In genomic region chr12:68842784-68843567, GRCh38 we compare ENCODE assay signal across 23 cellular contexts. TPM values are rescaled to one million over a fixed set of nuclear protein-coding genes. Genes with fewer than 3 reads are reported as not detected.
DNase-seq lines count a peak whose midpoint lies in the region; ATAC-seq, FAIRE-seq and TF ChIP-seq lines count a peak whose summit lies in the region.
"Had no signal": no experiment of that assay in that cellular context is flagged by ENCODE, and none has a peak within 500 bp of the region (broad histone marks: within the 10 kb centered on the region; RNA-seq: fewer than 3 reads in every experiment).

No MANE protein-coding gene starts in this region.

- no peak for TF ChIP-seq RAD21 in K562 (CRISPR knock-in tag; conservative IDR thresholded peaks at IDR 0.05 in 1 of 2, IDR thresholded peaks at IDR 0.05 in 1 of 2)

- WGBS in K562 (ENCODE audit: insufficient coverage, low coverage, missing lambda C conversion rate): 82% methylated on average over 2 of the region's 2 CpGs

- TF ChIP-seq POLR2A in GM19193 (IDR thresholded peaks at IDR 0.05; ENCODE audit: extremely low read depth, insufficient read depth, insufficient read length) (peak; percentile 12), K562 (conservative IDR thresholded peaks at IDR 0.05) (no peak)

- no peaks in the 10 kb centered on the region for H3K79me2 ChIP-seq in K562 (ENCODE audit: control insufficient read depth, insufficient read depth, low read length)

- FAIRE-seq in K562 (lab: Jason Lieb, UNC): no peak
- FAIRE-seq: A549 had no signal

- H3K36me3 ChIP-seq in K562 (ENCODE audit: control insufficient read depth, insufficient read depth, low read length): peaks cover 58% of the 10 kb centered on the region

- H3K27me3 ChIP-seq in K562 (ENCODE audit: control insufficient read depth in 2 of 2, insufficient read depth in 2 of 2, low read length in 2 of 2): no peaks in the 10 kb centered on the region
- H3K27me3 ChIP-seq: MG63 had no signal

- no peak for TF ChIP-seq CTCF in K562 (IDR thresholded peaks at IDR 0.05 in 2 of 3, conservative IDR thresholded peaks at IDR 0.05 in 1 of 3; ENCODE audit: insufficient read depth in 2 of 3, low read depth in 1 of 3, low read length in 3 of 3)
- TF ChIP-seq CTCF in foreskin fibroblast (IDR thresholded peaks at IDR 0.05; ENCODE audit: low read depth, low read length): no peak

- DNase-seq in activated naive CD4-positive, alpha-beta T cell treated with anti-CD3 and anti-CD28 coated beads for 36 hours: no peak
- DNase-seq in activated naive CD4-positive, alpha-beta T cell treated with anti-CD3 and anti-CD28 coated beads, Interleukin-2, amount 10 ng/mL, durations not matched to agents 7 days and 5 days: no peak
- no peak for DNase-seq in K562 (ENCODE audit: extremely low read depth in 1 of 4, low spot score in 3 of 4)
- no peak for DNase-seq in foreskin fibroblast
- no peak for DNase-seq in kidney tubule cell (ENCODE audit: low spot score)
- DNase-seq in GM19240 (ENCODE audit: insufficient read length, low spot score): no peak
- DNase-seq: AML-193; C1 segment of cervical spinal cord; Caco-2; CD4-positive, alpha-beta memory T cell; GM23248; H7; KG1; MG63; NCI-H1105 treated with DMSO at 0.1 percent for 48 hours; NCI-H146; NCI-H1930; NCI-H2107; NCI-H524 treated with DMSO at 0.1 percent for 48 hours; NCI-H774; PC-3 had no signal

- intact Hi-C loops in activated naive CD4-positive, alpha-beta T cell treated with anti-CD3 and anti-CD28 coated beads for 36 hours (cut with micrococcal nuclease): no loop called here
- intact Hi-C loops in K562 (cut with micrococcal nuclease): no loop called here

- H3K27me3 Mint-ChIP-seq in activated naive CD4-positive, alpha-beta T cell treated with anti-CD3 and anti-CD28 coated beads for 36 hours (ENCODE audit: low read depth): no peaks in the 10 kb centered on the region
- H3K27me3 Mint-ChIP-seq in activated naive CD4-positive, alpha-beta T cell treated with anti-CD3 and anti-CD28 coated beads, Interleukin-2, amount 10 ng/mL, durations not matched to agents 7 days and 5 days: no peaks in the 10 kb centered on the region
- H3K27me3 Mint-ChIP-seq: CD4-positive, alpha-beta memory T cell had no signal

- no peaks in the 10 kb centered on the region for H3K9me1 ChIP-seq in K562 (ENCODE audit: control insufficient read depth, insufficient read depth, low read length)

- CTCF ChIA-PET in activated naive CD4-positive, alpha-beta T cell treated with anti-CD3 and anti-CD28 coated beads for 36 hours (lab: Charles Lee): interaction anchor here (1.0 to 3.6 kb wide), 3 partner anchors 13 to 231 kb away, joined by 3 to 13 read pairs (median 4); no protein-coding TSS in a partner anchor
- CTCF ChIA-PET in activated naive CD4-positive, alpha-beta T cell treated with anti-CD3 and anti-CD28 coated beads, Interleukin-2, amount 10 ng/mL, durations not matched to agents 7 days and 5 days (lab: Charles Lee): interaction anchor here (1.0 to 1.5 kb wide), 2 partner anchors 13 kb away, joined by 6 to 8 read pairs; no protein-coding TSS in a partner anchor
- CTCF ChIA-PET in K562 (lab: Yijun Ruan, JAX; ENCODE audit: low intra/inter-chr PET ratio): no interaction called here

- no peak overlapping the region for H2AFZ ChIP-seq in K562 (ENCODE audit: low read depth, low read length)
- H2AFZ ChIP-seq: GM23248 had no signal

- in situ Hi-C loops in K562 (cut with MboI): no loop called here

- no peak for TF ChIP-seq EP300 in K562 (IDR thresholded peaks at IDR 0.05; ENCODE audit: low read length)

- H3K4me3 ChIP-seq in K562 (no peak overlapping the region), foreskin fibroblast (ENCODE audit: low read depth in 1 of 2, low read length in 2 of 2) (no peak overlapping the region)
- H3K4me3 ChIP-seq: A549, GM23248, MG63 had no signal

- H3K4me3 Mint-ChIP-seq in activated naive CD4-positive, alpha-beta T cell treated with anti-CD3 and anti-CD28 coated beads for 36 hours: no peak overlapping the region
- no peak overlapping the region for H3K4me3 Mint-ChIP-seq in activated naive CD4-positive, alpha-beta T cell treated with anti-CD3 and anti-CD28 coated beads, Interleukin-2, amount 10 ng/mL, durations not matched to agents 7 days and 5 days
- H3K4me3 Mint-ChIP-seq: CD4-positive, alpha-beta memory T cell had no signal

- H3K9me3 Mint-ChIP-seq in activated naive CD4-positive, alpha-beta T cell treated with anti-CD3 and anti-CD28 coated beads for 36 hours: no peaks in the 10 kb centered on the region
- no peaks in the 10 kb centered on the region for H3K9me3 Mint-ChIP-seq in activated naive CD4-positive, alpha-beta T cell treated with anti-CD3 and anti-CD28 coated beads, Interleukin-2, amount 10 ng/mL, durations not matched to agents 7 days and 5 days
- H3K9me3 Mint-ChIP-seq: CD4-positive, alpha-beta memory T cell had no signal

- peak overlapping the region; percentile 46 for H3K27ac Mint-ChIP-seq in activated naive CD4-positive, alpha-beta T cell treated with anti-CD3 and anti-CD28 coated beads for 36 hours
- no peak overlapping the region for H3K27ac Mint-ChIP-seq in activated naive CD4-positive, alpha-beta T cell treated with anti-CD3 and anti-CD28 coated beads, Interleukin-2, amount 10 ng/mL, durations not matched to agents 7 days and 5 days

- H3K36me3 Mint-ChIP-seq in activated naive CD4-positive, alpha-beta T cell treated with anti-CD3 and anti-CD28 coated beads for 36 hours (ENCODE audit: low read depth): peaks cover 38% of the 10 kb centered on the region
- peaks cover 55% of the 10 kb centered on the region for H3K36me3 Mint-ChIP-seq in activated naive CD4-positive, alpha-beta T cell treated with anti-CD3 and anti-CD28 coated beads, Interleukin-2, amount 10 ng/mL, durations not matched to agents 7 days and 5 days

- 0 out of 2 replicates have a peak, but pooled peaks cover 3% of the 10 kb centered on the region for H4K20me1 ChIP-seq in K562 (replicated peaks; ENCODE audit: control insufficient read depth, insufficient read depth, low read length)

- no peaks in the 10 kb centered on the region for H3K9me3 ChIP-seq in K562 (replicated peaks; ENCODE audit: control insufficient read depth, insufficient read depth, low read depth, low read length)
- H3K9me3 ChIP-seq: A549, Caco-2, MG63 had no signal

- no TSS peak for BruUV-seq in K562 (replicated peaks; lab: Mats Ljungman, UMichigan)

- POLR2A ChIA-PET in K562 (lab: Yijun Ruan, JAX): interaction anchor here (1.3 to 3.4 kb wide), 4 partner anchors 8 to 15 kb away, joined by 4 to 12 read pairs (median 5); no protein-coding TSS in a partner anchor

- H3K4me1 Mint-ChIP-seq in activated naive CD4-positive, alpha-beta T cell treated with anti-CD3 and anti-CD28 coated beads for 36 hours (ENCODE audit: low read depth): peaks cover 7% of the 10 kb centered on the region
- peaks cover 4% of the 10 kb centered on the region for H3K4me1 Mint-ChIP-seq in activated naive CD4-positive, alpha-beta T cell treated with anti-CD3 and anti-CD28 coated beads, Interleukin-2, amount 10 ng/mL, durations not matched to agents 7 days and 5 days

- H3K4me2 ChIP-seq in K562 (ENCODE audit: insufficient read depth, low read length): no peak overlapping the region
- H3K4me2 ChIP-seq: A549 had no signal

- no peaks in the 10 kb centered on the region for H3K4me1 ChIP-seq in K562 (replicated peaks in 1 of 2; ENCODE audit: control insufficient read depth in 2 of 2, insufficient read depth in 2 of 2, low read length in 2 of 2)
- H3K4me1 ChIP-seq: A549, Caco-2 had no signal

- H3K9ac ChIP-seq in K562 (ENCODE audit: insufficient read depth in 1 of 2, low read depth in 2 of 2, low read length in 2 of 2): no peak overlapping the region
- H3K9ac ChIP-seq: GM23248 had no signal

- no peak for ATAC-seq in K562
- ATAC-seq: A549, PC-3 had no signal

- no peak overlapping the region for H3K27ac ChIP-seq in K562 (ENCODE audit: extremely low read depth, low read depth, low read length)
- H3K27ac ChIP-seq: A549, GM23248 had no signal

TF ChIP-seq in K562, 482 proteins besides CTCF, POLR2A, EP300 and RAD21 (continues in another document):
- TF ChIP-seq SUPT5H (IDR thresholded peaks at IDR 0.05) (0 out of 2 replicates have a peak, but pooled peaks have one; percentile 9), TBL1XR1 (IDR thresholded peaks at IDR 0.05; ENCODE audit: low read length in 2 of 2) (no peak), FOXP4 (CRISPR knock-in tag; IDR thresholded peaks at IDR 0.05; ENCODE audit: borderline replicate concordance) (no peak), ZBED1 (IDR thresholded peaks at IDR 0.05) (no peak)

RNA-seq across cellular contexts. Expression of gene MDM2, which starts 35.0 kb away (rescaled TPM):
- 100 to 1,000 TPM; 165 to 166 TPM for total RNA-seq in activated naive CD4-positive, alpha-beta T cell treated with anti-CD3 and anti-CD28 coated beads for 36 hours
- 137 and 269 TPM in 2 replicates for total RNA-seq in K562 (2011; cell fraction: chromatin; rRNA removed; ENCODE audit: low replicate concordance)
- 93.4 and 96.3 TPM in 2 replicates for total RNA-seq in K562 (2011; cell fraction: nucleolus; rRNA removed)
- total RNA-seq in K562 (2011; cell fraction: nucleoplasm; rRNA removed): 70.5 and 93.0 TPM in 2 replicates
- 45.3 and 49.0 TPM in 2 replicates for total RNA-seq in K562 (2014; rRNA removed)
- 99.2 and 135 TPM in 2 replicates for total RNA-seq in K562 (2014; rRNA removed; fragmentation: Illumina TruSeq; extraction: Trizol)
- 70.0 and 74.0 TPM in 2 replicates for total RNA-seq in K562 (2015; rRNA removed; fragmentation: Illumina TruSeq; extraction: Trizol)
- total RNA-seq in K562 (2021): 90.8 and 100 TPM in 2 replicates
- polyA plus RNA-seq in K562 (2011; rRNA removed): 28.6 and 31.0 TPM in 2 replicates
- polyA plus RNA-seq in K562 (2011; cell fraction: cytosol; rRNA removed): 10.2 and 10.8 TPM in 2 replicates
- polyA plus RNA-seq in K562 (2011; cell fraction: nucleus; rRNA removed): 15.5 and 18.7 TPM in 2 replicates
- 13.6 and 19.8 TPM in 2 replicates for polyA plus RNA-seq in K562 (2012)
- polyA plus RNA-seq in K562 (2014; fragmentation: Illumina TruSeq; extraction: Trizol): 31.0 and 33.3 TPM in 2 replicates
- polyA plus RNA-seq in K562 (2014; fragmentation: Nextera tagmentation; extraction: Ambion mirVana): 10 to 100 TPM; 13.6 to 21.8 TPM
- 47.5 and 57.7 TPM in 2 replicates for polyA plus RNA-seq in K562 (2014; rRNA removed)
- 157 and 236 TPM in 2 replicates for polyA minus RNA-seq in K562 (2011; rRNA and poly(A)+ RNA removed)
- polyA minus RNA-seq in K562 (2011; cell fraction: cytosol; rRNA and poly(A)+ RNA removed): 51.0 and 56.2 TPM in 2 replicates
- 73.0 and 111 TPM in 2 replicates for polyA minus RNA-seq in K562 (2011; cell fraction: nucleus; rRNA and poly(A)+ RNA removed)
